6 cellular contexts compared by ENCODE assay signal in genomic region chr4:162101337-162101736, GRCh38.
"Had no signal": no experiment of that assay in that cellular context is flagged by ENCODE, and none has a peak within 500 bp of the region (broad histone marks: within the 10 kb centered on the region; RNA-seq: fewer than 3 reads in every experiment).

No MANE protein-coding gene starts in this region.

- DNase-seq: H9, HCEC 1CT, HFFc6, KBM-7 had no signal

- H2AFZ ChIP-seq: GM23338 had no signal

- H3K4me3 ChIP-seq: GM23338 had no signal

- ATAC-seq: GM23338, HepG2 had no signal
